8 cellular contexts compared by ENCODE assay signal in the genomic region with DNA sequence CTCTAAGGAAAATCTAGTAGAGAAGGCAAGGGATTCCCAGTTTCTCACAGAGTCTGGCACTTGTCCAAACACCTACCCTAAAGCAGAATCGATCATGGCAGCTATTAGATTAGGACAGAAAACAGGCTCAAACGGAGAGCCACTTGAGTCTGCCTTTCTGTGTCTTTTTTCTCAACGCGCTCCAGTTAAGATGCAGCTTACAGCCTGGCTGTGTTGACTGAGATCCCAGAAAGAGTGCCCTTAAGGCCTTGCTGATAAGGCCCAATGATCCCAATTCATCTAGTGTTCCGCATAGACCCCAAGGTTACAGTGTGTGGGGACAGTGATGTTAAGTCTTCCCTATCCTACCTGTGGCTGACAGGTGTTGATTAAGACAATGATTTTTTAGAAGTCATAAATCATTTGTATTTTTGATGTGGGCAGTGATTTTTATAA. TPM values are rescaled to one million over a fixed set of nuclear protein-coding genes. Genes with fewer than 3 reads are reported as not detected.
A peak's percentile ranks its signal among the peaks of the same experiment; 100 is the strongest.
DNase-seq lines count a peak whose midpoint lies in the region; ATAC-seq, FAIRE-seq and TF ChIP-seq lines count a peak whose summit lies in the region.

No MANE protein-coding gene starts in this region.

- H3K4me1 Mint-ChIP-seq in Caco-2 (ENCODE audit: low read depth, unreplicated experiment), result peaks cover 7% of the 10 kb centered on the region

- H3K36me3 ChIP-seq in Caco-2 (ENCODE audit: control insufficient read depth, insufficient read depth, low read length) (no peaks in the 10 kb centered on the region), smooth muscle cell (ENCODE audit: low read depth) (no peaks in the 10 kb centered on the region)

- H3K27ac Mint-ChIP-seq in Caco-2 (ENCODE audit: unreplicated experiment), result peak overlapping the region; percentile 92

- peak overlapping the region; percentile 95 for H3K4me2 ChIP-seq in smooth muscle cell

- H3K4me1 ChIP-seq in Caco-2, result peaks cover 4% of the 10 kb centered on the region; the same call in 1 of the 2 replicates
- peaks cover 11% of the 10 kb centered on the region for H3K4me1 ChIP-seq in smooth muscle cell (ENCODE audit: low read depth)

- H4K20me1 ChIP-seq in smooth muscle cell (ENCODE audit: low read depth), result peaks cover 6% of the 10 kb centered on the region

- CTCF ChIA-PET in Caco-2 (lab: Charles Lee), result interaction anchor here (2.0 kb wide), 1 partner anchor 110 kb away, joined by 13 read pairs; no protein-coding TSS in a partner anchor

- BruUV-seq in Caco-2 (replicated peaks; lab: Mats Ljungman, UMichigan), result TSS peak; percentile 48

- H3K4me3 ChIP-seq in Caco-2 (ENCODE audit: low read depth, low read length), result peak overlapping the region; percentile 76
- peak overlapping the region; percentile 75 for H3K4me3 ChIP-seq in iPS-11a (ENCODE audit: low read depth, low read length)
- H3K4me3 ChIP-seq in smooth muscle cell, result peak overlapping the region; percentile 69

- H3K27ac ChIP-seq in smooth muscle cell (ENCODE audit: low read depth), result peak overlapping the region; percentile 82

- peak overlapping the region; percentile 90 for H3K4me3 Mint-ChIP-seq in Caco-2 (ENCODE audit: unreplicated experiment)

- FAIRE-seq in D721Med (lab: Jason Lieb, UNC), result no peak

- H3K27me3 Mint-ChIP-seq in Caco-2 (ENCODE audit: insufficient read depth, unreplicated experiment), result no peaks in the 10 kb centered on the region

- H3K27me3 ChIP-seq in Caco-2 (replicated peaks; ENCODE audit: control insufficient read depth, insufficient read depth, low read length), result no peaks in the 10 kb centered on the region
- no peaks in the 10 kb centered on the region for H3K27me3 ChIP-seq in smooth muscle cell (ENCODE audit: low read depth)

- H3K79me2 ChIP-seq in smooth muscle cell (ENCODE audit: low read depth), result peaks cover 35% of the 10 kb centered on the region

- no peak for ATAC-seq in HG02840 (IDR thresholded peaks at IDR 0.05; ENCODE audit: low FRiP score, unreplicated experiment)
- ATAC-seq in HG03159 (IDR thresholded peaks at IDR 0.05; ENCODE audit: unreplicated experiment), result no peak

- no peak for TF ChIP-seq CTCF in Caco-2 (IDR thresholded peaks at IDR 0.05; ENCODE audit: insufficient read depth in 1 of 2, low read depth in 1 of 2, low read length in 1 of 2, severe bottlenecking in 1 of 2, unreplicated experiment in 1 of 2)
- TF ChIP-seq CTCF in smooth muscle cell (IDR thresholded peaks at IDR 0.05; ENCODE audit: borderline replicate concordance, insufficient read depth, poor library complexity, severe bottlenecking), result no peak
- TF ChIP-seq CTCF in D721Med (IDR thresholded peaks at IDR 0.05; ENCODE audit: insufficient read depth, missing control alignments), result no peak

- no peaks in the 10 kb centered on the region for H3K9me3 Mint-ChIP-seq in Caco-2 (ENCODE audit: unreplicated experiment)

- peak overlapping the region; percentile 90 for H2AFZ ChIP-seq in smooth muscle cell (ENCODE audit: low read depth)

- peak overlapping the region; percentile 81 for H3K9ac ChIP-seq in smooth muscle cell (ENCODE audit: low read depth)

- 44% methylated on average over 5 of the region's 5 CpGs for WGBS in smooth muscle cell (ENCODE audit: low lambda C conversion rate)

- no peaks in the 10 kb centered on the region for H3F3A ChIP-seq in smooth muscle cell (ENCODE audit: low read depth)

- peaks cover 10% of the 10 kb centered on the region for H3K36me3 Mint-ChIP-seq in Caco-2 (ENCODE audit: insufficient read depth, unreplicated experiment)

- intact Hi-C loops in Caco-2 (cut with micrococcal nuclease; ENCODE audit: unreplicated experiment), result no loop called here

- POLR2A ChIA-PET in Caco-2 (lab: Charles Lee), result interaction anchor here (1.0 kb wide), 2 partner anchors 32 to 104 kb away, joined by 4 read pairs; no protein-coding TSS in a partner anchor

- H3K9me3 ChIP-seq in Caco-2 (no peaks in the 10 kb centered on the region), smooth muscle cell (replicated peaks; ENCODE audit: low read depth) (no peaks in the 10 kb centered on the region)

- DNase-seq in Caco-2 (peak in 1 of 2 experiments; percentile 11), LoVo (ENCODE audit: low spot score) (peak; percentile 51), smooth muscle cell (lab: John Stamatoyannopoulos, UW; ENCODE audit: unreplicated experiment) (no peak), D721Med (ENCODE audit: insufficient read length, low spot score) (no peak)
- DNase-seq in activated T-cell treated with anti-CD3 and anti-CD28 coated beads, Interleukin-2, amount 50 U/mL, for 48 hours, result peak; percentile 21 to 23

RNA-seq across cellular contexts. Expression of a gene that starts 1.0 kb away (rescaled TPM):
- total RNA-seq in Caco-2 (2022) (38.6 and 46.8 TPM in 2 replicates), smooth muscle cell (107 and 132 TPM in 2 replicates)
- 22.0 and 27.9 TPM in 2 replicates for polyA plus RNA-seq in smooth muscle cell

Comparison
In these comparisons a context has a peak if more than half of its experiments do, and no peak if none do; other contexts are left out.
1. DNase-seq: peak in LoVo (single experiment) and activated T-cell treated with anti-CD3 and anti-CD28 coated beads, Interleukin-2, amount 50 U/mL, for 48 hours (2 of 2); none in smooth muscle cell (single experiment) and D721Med (single experiment).
2. Peak in every context shown above with its lines, with median percentiles within 50 percentile points of each other: H3K4me3 ChIP-seq.